ENCODE assay signal across 14 cellular contexts in genomic region chr3:58043933-58044332, GRCh38. TPM values are rescaled to one million over a fixed set of nuclear protein-coding genes. Genes with fewer than 3 reads are reported as not detected.
A peak's percentile ranks its signal among the peaks of the same experiment; 100 is the strongest.
DNase-seq lines count a peak whose midpoint lies in the region; ATAC-seq, FAIRE-seq and TF ChIP-seq lines count a peak whose summit lies in the region.
"Had no signal": no experiment of that assay in that cellular context is flagged by ENCODE, and none has a peak within 500 bp of the region (broad histone marks: within the 10 kb centered on the region; RNA-seq: fewer than 3 reads in every experiment).

No MANE protein-coding gene starts in this region.

- no peaks in the 10 kb centered on the region for H3K27me3 ChIP-seq in endodermal cell (ENCODE audit: control insufficient read depth, insufficient read depth, low read length, poor library complexity, severe bottlenecking)

- no peaks in the 10 kb centered on the region for H3K27me3 Mint-ChIP-seq in stimulated activated naive CD8-positive, alpha-beta T cell treated with anti-CD3 and anti-CD28 coated beads, Interleukin-15, amount 100 ng/mL, for 72 hours
- no peaks in the 10 kb centered on the region for H3K27me3 Mint-ChIP-seq in endodermal cell (ENCODE audit: insufficient read depth)
- H3K27me3 Mint-ChIP-seq: B cell; natural killer cell treated with Interleukin-12 subunit alpha and Interleukin-12 subunit beta and Interleukin-15 and Interleukin-18, amount 100 ng/mL, for 72 hours had no signal

- no peak overlapping the region for H3K9ac ChIP-seq in endodermal cell (ENCODE audit: extremely low read depth, low read length, poor library complexity, severe bottlenecking)

- DNase-seq in stimulated activated naive CD8-positive, alpha-beta T cell treated with anti-CD3 and anti-CD28 coated beads, Interleukin-15, Interleukin-2, amounts not matched to agents 100 U/mL and 50 U/mL, for 24 hours = no peak
- DNase-seq in stimulated activated naive CD8-positive, alpha-beta T cell treated with anti-CD3 and anti-CD28 coated beads, Interleukin-15, amount 100 ng/mL, for 72 hours = no peak
- DNase-seq in endodermal cell (no peak), mucosa of descending colon (no peak), GM19239 (ENCODE audit: insufficient read length, low spot score) (no peak), DMS 273 treated with DMSO at 0.1 percent for 48 hours (lab: John Stamatoyannopoulos, UW) (no peak), GOT3 (lab: John Stamatoyannopoulos, UW) (no peak)
- DNase-seq: anterior cingulate cortex, NCI-H187 had no signal

- H3K4me1 ChIP-seq in endodermal cell (ENCODE audit: control insufficient read depth, insufficient read depth, low read length) (peaks cover 41% of the 10 kb centered on the region), mucosa of descending colon (ENCODE audit: low read depth) (peaks cover 38% of the 10 kb centered on the region)

- H3K9me3 ChIP-seq in endodermal cell (ENCODE audit: control insufficient read depth, low read length) (no peaks in the 10 kb centered on the region), mucosa of descending colon (no peaks in the 10 kb centered on the region)

- peaks cover 86% of the 10 kb centered on the region for H3K4me1 Mint-ChIP-seq in stimulated activated naive CD8-positive, alpha-beta T cell treated with anti-CD3 and anti-CD28 coated beads, Interleukin-15, amount 100 ng/mL, for 72 hours
- H3K4me1 Mint-ChIP-seq in endodermal cell = peaks cover 74% of the 10 kb centered on the region

- TF ChIP-seq CTCF in endodermal cell (conservative IDR thresholded peaks at IDR 0.05) = no peak
- TF ChIP-seq CTCF in mucosa of descending colon (IDR thresholded peaks at IDR 0.05) = no peak

- no peaks in the 10 kb centered on the region for H3K9me3 Mint-ChIP-seq in stimulated activated naive CD8-positive, alpha-beta T cell treated with anti-CD3 and anti-CD28 coated beads, Interleukin-15, amount 100 ng/mL, for 72 hours
- no peaks in the 10 kb centered on the region for H3K9me3 Mint-ChIP-seq in endodermal cell
- H3K9me3 Mint-ChIP-seq: natural killer cell treated with Interleukin-12 subunit alpha and Interleukin-12 subunit beta and Interleukin-15 and Interleukin-18, amount 100 ng/mL, for 72 hours; T-helper 2 cell treated with Interferon-gamma antibody and Interleukin-4, amounts not matched to agents 5 μg/mL and 100 μg/mL, for 36 hours had no signal

- H3K27ac Mint-ChIP-seq in stimulated activated naive CD8-positive, alpha-beta T cell treated with anti-CD3 and anti-CD28 coated beads, Interleukin-15, amount 100 ng/mL, for 72 hours = no peak overlapping the region
- H3K27ac Mint-ChIP-seq in endodermal cell = peak overlapping the region; percentile 79
- H3K27ac Mint-ChIP-seq: B cell; natural killer cell treated with Interleukin-12 subunit alpha and Interleukin-12 subunit beta and Interleukin-15 and Interleukin-18, amount 100 ng/mL, for 72 hours; T-helper 2 cell treated with Interferon-gamma antibody and Interleukin-4, amounts not matched to agents 5 μg/mL and 100 μg/mL, for 36 hours had no signal

- peak; percentile 22 for ATAC-seq in stimulated activated naive CD8-positive, alpha-beta T cell treated with anti-CD3 and anti-CD28 coated beads, Interleukin-15, Interleukin-2, amounts not matched to agents 100 U/mL and 50 U/mL, for 24 hours
- no peak for ATAC-seq in stimulated activated naive CD8-positive, alpha-beta T cell treated with anti-CD3 and anti-CD28 coated beads, Interleukin-15, amount 100 ng/mL, for 72 hours
- ATAC-seq in mucosa of descending colon = peak; percentile 10
- no peak for ATAC-seq in GM18873 (IDR thresholded peaks at IDR 0.05; ENCODE audit: low FRiP score, unreplicated experiment)
- ATAC-seq: natural killer cell treated with Interleukin-12 subunit alpha and Interleukin-12 subunit beta and Interleukin-15 and Interleukin-18, amount 100 ng/mL, for 72 hours had no signal

- no peak overlapping the region for H3K27ac ChIP-seq in endodermal cell (ENCODE audit: low read depth, low read length)

- intact Hi-C loops in mucosa of descending colon (cut with DNase I, micrococcal nuclease) = no loop called here

- 76% methylated on average over 4 of the region's 4 CpGs; no CpG with 5 or more reads in 1 of the 2 experiments for WGBS in endodermal cell (ENCODE audit: insufficient coverage in 1 of 2, insufficient read length in 1 of 2), 2 experiments

- H3K36me3 ChIP-seq in endodermal cell (ENCODE audit: control insufficient read depth, insufficient read depth, low read length) (peaks cover 39% of the 10 kb centered on the region), mucosa of descending colon (ENCODE audit: low read depth) (no peaks in the 10 kb centered on the region)

- FAIRE-seq in GM19239 (lab: Jason Lieb, UNC) = no peak
- FAIRE-seq: H54 had no signal

- peaks cover 5% of the 10 kb centered on the region for H3K36me3 Mint-ChIP-seq in endodermal cell (ENCODE audit: low read depth)
- H3K36me3 Mint-ChIP-seq: natural killer cell treated with Interleukin-12 subunit alpha and Interleukin-12 subunit beta and Interleukin-15 and Interleukin-18, amount 100 ng/mL, for 72 hours had no signal

- peak overlapping the region; percentile 5 for H3K4me3 ChIP-seq in endodermal cell (ENCODE audit: low read length)
- H3K4me3 ChIP-seq in mucosa of descending colon = no peak overlapping the region

- no peak overlapping the region for H3K4me3 Mint-ChIP-seq in stimulated activated naive CD8-positive, alpha-beta T cell treated with anti-CD3 and anti-CD28 coated beads, Interleukin-15, amount 100 ng/mL, for 72 hours
- no peak overlapping the region for H3K4me3 Mint-ChIP-seq in endodermal cell
- H3K4me3 Mint-ChIP-seq: B cell; natural killer cell treated with Interleukin-12 subunit alpha and Interleukin-12 subunit beta and Interleukin-15 and Interleukin-18, amount 100 ng/mL, for 72 hours; T-helper 2 cell treated with Interferon-gamma antibody and Interleukin-4, amounts not matched to agents 5 μg/mL and 100 μg/mL, for 36 hours had no signal

RNA-seq across cellular contexts. Expression of gene FLNB, which starts 35.7 kb away (rescaled TPM):
- 100 to 1,000 TPM; 212 to 221 TPM for total RNA-seq in endodermal cell
- 86.0 TPM for polyA plus RNA-seq in endodermal cell (2013, experiment 1 of 2)
- 96.0 TPM for polyA plus RNA-seq in endodermal cell (2013, experiment 2 of 2)
- 100 to 1,000 TPM; 256 to 555 (median 357) TPM for total RNA-seq in mucosa of descending colon

Comparison
In these comparisons a context has a peak if more than half of its experiments do, and no peak if none do; other contexts are left out.
1. ATAC-seq: peak in stimulated activated naive CD8-positive, alpha-beta T cell treated with anti-CD3 and anti-CD28 coated beads, Interleukin-15, Interleukin-2, amounts not matched to agents 100 U/mL and 50 U/mL, for 24 hours (single experiment) and mucosa of descending colon (single experiment); none in stimulated activated naive CD8-positive, alpha-beta T cell treated with anti-CD3 and anti-CD28 coated beads, Interleukin-15, amount 100 ng/mL, for 72 hours (single experiment) and GM18873 (single experiment).